In genomic region chr19:1395194-1396018, GRCh38 we compare ENCODE assay signal across 1 cellular context.
TF ChIP-seq lines count a peak whose summit lies in the region.

No MANE protein-coding gene starts in this region.

TF ChIP-seq in HepG2, 621 proteins besides CTCF, POLR2A, EP300 and RAD21 (continued from another document and continues in another):
- TF ChIP-seq, protein P1, sequence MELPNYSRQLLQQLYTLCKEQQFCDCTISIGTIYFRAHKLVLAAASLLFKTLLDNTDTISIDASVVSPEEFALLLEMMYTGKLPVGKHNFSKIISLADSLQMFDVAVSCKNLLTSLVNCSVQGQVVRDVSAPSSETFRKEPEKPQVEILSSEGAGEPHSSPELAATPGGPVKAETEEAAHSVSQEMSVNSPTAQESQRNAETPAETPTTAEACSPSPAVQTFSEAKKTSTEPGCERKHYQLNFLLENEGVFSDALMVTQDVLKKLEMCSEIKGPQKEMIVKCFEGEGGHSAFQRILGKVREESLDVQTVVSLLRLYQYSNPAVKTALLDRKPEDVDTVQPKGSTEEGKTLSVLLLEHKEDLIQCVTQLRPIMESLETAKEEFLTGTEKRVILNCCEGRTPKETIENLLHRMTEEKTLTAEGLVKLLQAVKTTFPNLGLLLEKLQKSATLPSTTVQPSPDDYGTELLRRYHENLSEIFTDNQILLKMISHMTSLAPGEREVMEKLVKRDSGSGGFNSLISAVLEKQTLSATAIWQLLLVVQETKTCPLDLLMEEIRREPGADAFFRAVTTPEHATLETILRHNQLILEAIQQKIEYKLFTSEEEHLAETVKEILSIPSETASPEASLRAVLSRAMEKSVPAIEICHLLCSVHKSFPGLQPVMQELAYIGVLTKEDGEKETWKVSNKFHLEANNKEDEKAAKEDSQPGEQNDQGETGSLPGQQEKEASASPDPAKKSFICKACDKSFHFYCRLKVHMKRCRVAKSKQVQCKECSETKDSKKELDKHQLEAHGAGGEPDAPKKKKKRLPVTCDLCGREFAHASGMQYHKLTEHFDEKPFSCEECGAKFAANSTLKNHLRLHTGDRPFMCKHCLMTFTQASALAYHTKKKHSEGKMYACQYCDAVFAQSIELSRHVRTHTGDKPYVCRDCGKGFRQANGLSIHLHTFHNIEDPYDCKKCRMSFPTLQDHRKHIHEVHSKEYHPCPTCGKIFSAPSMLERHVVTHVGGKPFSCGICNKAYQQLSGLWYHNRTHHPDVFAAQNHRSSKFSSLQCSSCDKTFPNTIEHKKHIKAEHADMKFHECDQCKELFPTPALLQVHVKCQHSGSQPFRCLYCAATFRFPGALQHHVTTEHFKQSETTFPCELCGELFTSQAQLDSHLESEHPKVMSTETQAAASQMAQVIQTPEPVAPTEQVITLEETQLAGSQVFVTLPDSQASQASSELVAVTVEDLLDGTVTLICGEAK (IDR thresholded peaks at IDR 0.05) = no peak
- TF ChIP-seq, protein P1 (CRISPR knock-in tag; IDR thresholded peaks at IDR 0.05) = 0 out of 2 replicates have a peak, but pooled peaks have one; percentile 28
- TF ChIP-seq RBFOX2 (IDR thresholded peaks at IDR 0.05; ENCODE audit: low read depth, low read length) = peak; percentile 84
- TF ChIP-seq ZNF335 (CRISPR knock-in tag; IDR thresholded peaks at IDR 0.05) = no peak
- TF ChIP-seq, protein P2, sequence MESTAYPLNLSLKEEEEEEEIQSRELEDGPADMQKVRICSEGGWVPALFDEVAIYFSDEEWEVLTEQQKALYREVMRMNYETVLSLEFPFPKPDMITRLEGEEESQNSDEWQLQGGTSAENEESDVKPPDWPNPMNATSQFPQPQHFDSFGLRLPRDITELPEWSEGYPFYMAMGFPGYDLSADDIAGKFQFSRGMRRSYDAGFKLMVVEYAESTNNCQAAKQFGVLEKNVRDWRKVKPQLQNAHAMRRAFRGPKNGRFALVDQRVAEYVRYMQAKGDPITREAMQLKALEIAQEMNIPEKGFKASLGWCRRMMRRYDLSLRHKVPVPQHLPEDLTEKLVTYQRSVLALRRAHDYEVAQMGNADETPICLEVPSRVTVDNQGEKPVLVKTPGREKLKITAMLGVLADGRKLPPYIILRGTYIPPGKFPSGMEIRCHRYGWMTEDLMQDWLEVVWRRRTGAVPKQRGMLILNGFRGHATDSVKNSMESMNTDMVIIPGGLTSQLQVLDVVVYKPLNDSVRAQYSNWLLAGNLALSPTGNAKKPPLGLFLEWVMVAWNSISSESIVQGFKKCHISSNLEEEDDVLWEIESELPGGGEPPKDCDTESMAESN (CRISPR knock-in tag; conservative IDR thresholded peaks at IDR 0.05) = no peak
- TF ChIP-seq ZBTB20 (CRISPR knock-in tag; IDR thresholded peaks at IDR 0.05; ENCODE audit: borderline replicate concordance, low read depth) = no peak
- peak; percentile 42 for TF ChIP-seq MED8 (CRISPR knock-in tag; IDR thresholded peaks at IDR 0.05; ENCODE audit: insufficient replicate concordance)
- TF ChIP-seq ZNF263 (CRISPR knock-in tag; IDR thresholded peaks at IDR 0.05) = no peak
- TF ChIP-seq, protein P3, sequence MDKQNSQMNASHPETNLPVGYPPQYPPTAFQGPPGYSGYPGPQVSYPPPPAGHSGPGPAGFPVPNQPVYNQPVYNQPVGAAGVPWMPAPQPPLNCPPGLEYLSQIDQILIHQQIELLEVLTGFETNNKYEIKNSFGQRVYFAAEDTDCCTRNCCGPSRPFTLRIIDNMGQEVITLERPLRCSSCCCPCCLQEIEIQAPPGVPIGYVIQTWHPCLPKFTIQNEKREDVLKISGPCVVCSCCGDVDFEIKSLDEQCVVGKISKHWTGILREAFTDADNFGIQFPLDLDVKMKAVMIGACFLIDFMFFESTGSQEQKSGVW (CRISPR knock-in tag; IDR thresholded peaks at IDR 0.05; ENCODE audit: borderline replicate concordance) = no peak
- no peak for TF ChIP-seq GATAD2A (CRISPR knock-in tag; IDR thresholded peaks at IDR 0.05)
- TF ChIP-seq ERF (CRISPR knock-in tag; IDR thresholded peaks at IDR 0.05) = no peak
- no peak for TF ChIP-seq SOX6 (IDR thresholded peaks at IDR 0.05)
- peak; percentile 40; the same call in 1 of the 2 replicates for TF ChIP-seq SOX6 (CRISPR knock-in tag; IDR thresholded peaks at IDR 0.05)
- TF ChIP-seq ZFP36L2 (CRISPR knock-in tag; IDR thresholded peaks at IDR 0.05) = no peak
- TF ChIP-seq ZNF770 (CRISPR knock-in tag; IDR thresholded peaks at IDR 0.05) = peak; percentile 18; the same call in 1 of the 2 replicates
- TF ChIP-seq LCORL (IDR thresholded peaks at IDR 0.05) = no peak
- 0 out of 2 replicates have a peak, but pooled peaks have one; percentile 2 for TF ChIP-seq LCORL (CRISPR knock-in tag; IDR thresholded peaks at IDR 0.05)
- TF ChIP-seq ZNF530 (CRISPR knock-in tag; IDR thresholded peaks at IDR 0.05; ENCODE audit: low read depth) = no peak
- no peak for TF ChIP-seq HOXA5 (CRISPR knock-in tag; IDR thresholded peaks at IDR 0.05)
- TF ChIP-seq THAP8 (CRISPR knock-in tag; IDR thresholded peaks at IDR 0.05; ENCODE audit: borderline replicate concordance) = 0 out of 2 replicates have a peak, but pooled peaks have one; percentile 45
- TF ChIP-seq ZNF234 (CRISPR knock-in tag; conservative IDR thresholded peaks at IDR 0.05) = peak; percentile 46; the same call in 1 of the 2 replicates
- TF ChIP-seq ZC3H13 (CRISPR knock-in tag; IDR thresholded peaks at IDR 0.05) = 0 out of 2 replicates have a peak, but pooled peaks have one; percentile 78
- TF ChIP-seq DNMT1 (CRISPR knock-in tag; IDR thresholded peaks at IDR 0.05) = 0 out of 2 replicates have a peak, but pooled peaks have one; percentile 81
- TF ChIP-seq CBX1 (IDR thresholded peaks at IDR 0.05; ENCODE audit: low read depth) = peak; percentile 55
- peak; percentile 41 for TF ChIP-seq HNRNPH1 (optimal IDR thresholded peaks at IDR 0.05; ENCODE audit: low read depth, low read length)
- TF ChIP-seq IKZF1 (IDR thresholded peaks at IDR 0.05) = no peak
- peak; percentile 85; the same call in 1 of the 2 replicates for TF ChIP-seq PAF1 (CRISPR knock-in tag; IDR thresholded peaks at IDR 0.05)
- TF ChIP-seq ZNF17 (CRISPR knock-in tag; IDR thresholded peaks at IDR 0.05) = no peak
- TF ChIP-seq NONO (IDR thresholded peaks at IDR 0.05) = no peak
- TF ChIP-seq NONO (CRISPR knock-in tag; conservative IDR thresholded peaks at IDR 0.05) = peak; percentile 74
- TF ChIP-seq, protein P4, sequence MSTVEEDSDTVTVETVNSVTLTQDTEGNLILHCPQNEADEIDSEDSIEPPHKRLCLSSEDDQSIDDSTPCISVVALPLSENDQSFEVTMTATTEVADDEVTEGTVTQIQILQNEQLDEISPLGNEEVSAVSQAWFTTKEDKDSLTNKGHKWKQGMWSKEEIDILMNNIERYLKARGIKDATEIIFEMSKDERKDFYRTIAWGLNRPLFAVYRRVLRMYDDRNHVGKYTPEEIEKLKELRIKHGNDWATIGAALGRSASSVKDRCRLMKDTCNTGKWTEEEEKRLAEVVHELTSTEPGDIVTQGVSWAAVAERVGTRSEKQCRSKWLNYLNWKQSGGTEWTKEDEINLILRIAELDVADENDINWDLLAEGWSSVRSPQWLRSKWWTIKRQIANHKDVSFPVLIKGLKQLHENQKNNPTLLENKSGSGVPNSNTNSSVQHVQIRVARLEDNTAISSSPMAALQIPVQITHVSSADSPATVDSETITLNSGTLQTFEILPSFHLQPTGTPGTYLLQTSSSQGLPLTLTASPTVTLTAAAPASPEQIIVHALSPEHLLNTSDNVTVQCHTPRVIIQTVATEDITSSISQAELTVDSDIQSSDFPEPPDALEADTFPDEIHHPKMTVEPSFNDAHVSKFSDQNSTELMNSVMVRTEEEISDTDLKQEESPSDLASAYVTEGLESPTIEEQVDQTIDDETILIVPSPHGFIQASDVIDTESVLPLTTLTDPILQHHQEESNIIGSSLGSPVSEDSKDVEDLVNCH (CRISPR knock-in tag; IDR thresholded peaks at IDR 0.05) = no peak
- TF ChIP-seq, protein P5, sequence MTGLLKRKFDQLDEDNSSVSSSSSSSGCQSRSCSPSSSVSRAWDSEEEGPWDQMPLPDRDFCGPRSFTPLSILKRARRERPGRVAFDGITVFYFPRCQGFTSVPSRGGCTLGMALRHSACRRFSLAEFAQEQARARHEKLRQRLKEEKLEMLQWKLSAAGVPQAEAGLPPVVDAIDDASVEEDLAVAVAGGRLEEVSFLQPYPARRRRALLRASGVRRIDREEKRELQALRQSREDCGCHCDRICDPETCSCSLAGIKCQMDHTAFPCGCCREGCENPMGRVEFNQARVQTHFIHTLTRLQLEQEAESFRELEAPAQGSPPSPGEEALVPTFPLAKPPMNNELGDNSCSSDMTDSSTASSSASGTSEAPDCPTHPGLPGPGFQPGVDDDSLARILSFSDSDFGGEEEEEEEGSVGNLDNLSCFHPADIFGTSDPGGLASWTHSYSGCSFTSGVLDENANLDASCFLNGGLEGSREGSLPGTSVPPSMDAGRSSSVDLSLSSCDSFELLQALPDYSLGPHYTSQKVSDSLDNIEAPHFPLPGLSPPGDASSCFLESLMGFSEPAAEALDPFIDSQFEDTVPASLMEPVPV (CRISPR knock-in tag; IDR thresholded peaks at IDR 0.05) = peak; percentile 75; the same call in 1 of the 2 replicates
- TF ChIP-seq ZNF3 (CRISPR knock-in tag; IDR thresholded peaks at IDR 0.05) = no peak
- TF ChIP-seq, protein P6, sequence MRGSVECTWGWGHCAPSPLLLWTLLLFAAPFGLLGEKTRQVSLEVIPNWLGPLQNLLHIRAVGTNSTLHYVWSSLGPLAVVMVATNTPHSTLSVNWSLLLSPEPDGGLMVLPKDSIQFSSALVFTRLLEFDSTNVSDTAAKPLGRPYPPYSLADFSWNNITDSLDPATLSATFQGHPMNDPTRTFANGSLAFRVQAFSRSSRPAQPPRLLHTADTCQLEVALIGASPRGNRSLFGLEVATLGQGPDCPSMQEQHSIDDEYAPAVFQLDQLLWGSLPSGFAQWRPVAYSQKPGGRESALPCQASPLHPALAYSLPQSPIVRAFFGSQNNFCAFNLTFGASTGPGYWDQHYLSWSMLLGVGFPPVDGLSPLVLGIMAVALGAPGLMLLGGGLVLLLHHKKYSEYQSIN (CRISPR knock-in tag; IDR thresholded peaks at IDR 0.05; ENCODE audit: borderline replicate concordance) = no peak
- TF ChIP-seq HOXA3 (CRISPR knock-in tag; IDR thresholded peaks at IDR 0.05) = peak; percentile 11; the same call in 1 of the 2 replicates
- TF ChIP-seq ZNF678 (CRISPR knock-in tag; IDR thresholded peaks at IDR 0.05) = 0 out of 2 replicates have a peak, but pooled peaks have one; percentile 18
- TF ChIP-seq SP4 (CRISPR knock-in tag; IDR thresholded peaks at IDR 0.05) = 0 out of 2 replicates have a peak, but pooled peaks have one; percentile 32
- no peak for TF ChIP-seq SMAD1 (CRISPR knock-in tag; IDR thresholded peaks at IDR 0.05; ENCODE audit: borderline replicate concordance, low read depth)
- TF ChIP-seq, protein P7, sequence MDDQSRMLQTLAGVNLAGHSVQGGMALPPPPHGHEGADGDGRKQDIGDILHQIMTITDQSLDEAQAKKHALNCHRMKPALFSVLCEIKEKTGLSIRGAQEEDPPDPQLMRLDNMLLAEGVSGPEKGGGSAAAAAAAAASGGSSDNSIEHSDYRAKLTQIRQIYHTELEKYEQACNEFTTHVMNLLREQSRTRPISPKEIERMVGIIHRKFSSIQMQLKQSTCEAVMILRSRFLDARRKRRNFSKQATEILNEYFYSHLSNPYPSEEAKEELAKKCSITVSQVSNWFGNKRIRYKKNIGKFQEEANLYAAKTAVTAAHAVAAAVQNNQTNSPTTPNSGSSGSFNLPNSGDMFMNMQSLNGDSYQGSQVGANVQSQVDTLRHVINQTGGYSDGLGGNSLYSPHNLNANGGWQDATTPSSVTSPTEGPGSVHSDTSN (CRISPR knock-in tag; IDR thresholded peaks at IDR 0.05; ENCODE audit: borderline replicate concordance) = no peak
- TF ChIP-seq ZNF784 (CRISPR knock-in tag; IDR thresholded peaks at IDR 0.05; ENCODE audit: borderline replicate concordance) = 0 out of 2 replicates have a peak, but pooled peaks have one; percentile 18
